In the genomic region with DNA sequence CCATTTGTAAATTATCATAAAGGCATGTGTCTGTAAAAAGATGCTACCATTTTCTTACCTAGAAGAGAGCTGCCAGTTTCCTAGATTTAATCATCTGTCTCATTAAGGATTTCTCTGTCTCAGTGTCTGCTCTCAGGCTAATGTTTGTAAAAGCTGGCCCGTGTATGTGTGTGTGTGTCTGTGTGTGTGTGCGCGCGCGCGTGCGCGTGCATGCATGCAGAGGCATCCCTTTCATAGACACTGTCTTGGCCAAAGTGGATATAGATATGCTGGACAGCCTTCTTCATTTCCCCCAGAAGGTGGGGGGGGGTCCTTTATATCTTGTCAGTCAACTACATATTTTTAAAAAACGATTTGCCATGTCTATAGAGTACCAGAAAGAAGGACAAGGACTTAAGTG, we compare ENCODE assay signal across 24 cellular contexts. TPM values are rescaled to one million over a fixed set of nuclear protein-coding genes. Genes with fewer than 3 reads are reported as not detected.
DNase-seq lines count a peak whose midpoint lies in the region; ATAC-seq, FAIRE-seq and TF ChIP-seq lines count a peak whose summit lies in the region.
"Had no signal": no experiment of that assay in that cellular context is flagged by ENCODE, and none has a peak within 500 bp of the region (broad histone marks: within the 10 kb centered on the region; RNA-seq: fewer than 3 reads in every experiment).

No MANE protein-coding gene starts in this region.

- H3K4me3 ChIP-seq in SK-N-SH (ENCODE audit: low read depth in 2 of 2, low read length in 1 of 2) (no peak overlapping the region), WERI-Rb-1 (ENCODE audit: low read depth, low read length) (no peak overlapping the region), heart right ventricle (no peak overlapping the region)
- H3K4me3 ChIP-seq: GM23338, HAP-1 had no signal

- H3F3A ChIP-seq in SK-N-SH (replicated peaks; ENCODE audit: insufficient read depth): no peaks in the 10 kb centered on the region

- H3K9me3 ChIP-seq in SK-N-SH: no peaks in the 10 kb centered on the region
- H3K9me3 ChIP-seq in WERI-Rb-1 (ENCODE audit: severe bottlenecking): no peaks in the 10 kb centered on the region
- no peaks in the 10 kb centered on the region for H3K9me3 ChIP-seq in heart right ventricle
- H3K9me3 ChIP-seq: HAP-1 had no signal

- H3K4me1 Mint-ChIP-seq in nephron: peaks cover 48% of the 10 kb centered on the region

- no peak overlapping the region for H3K9ac ChIP-seq in SK-N-SH

- H3K9me3 Mint-ChIP-seq in nephron: no peaks in the 10 kb centered on the region
- H3K9me3 Mint-ChIP-seq: GM23338 had no signal

- peaks cover 15% of the 10 kb centered on the region for H3K36me3 Mint-ChIP-seq in nephron (ENCODE audit: low read depth)

- POLR2A ChIA-PET in SK-N-SH (lab: Yijun Ruan, JAX): no interaction called here

- TF ChIP-seq EP300 in SK-N-SH (IDR thresholded peaks at IDR 0.05; ENCODE audit: borderline replicate concordance in 1 of 2, low read depth in 1 of 2, low read length in 1 of 2): no peak

- H3K4me3 Mint-ChIP-seq in nephron: peak overlapping the region in 1 of 3 experiments; percentile 40
- H3K4me3 Mint-ChIP-seq: CD14-positive monocyte, GM23338 had no signal

- H2AFZ ChIP-seq in SK-N-SH (ENCODE audit: low read depth): no peak overlapping the region
- H2AFZ ChIP-seq: GM23338 had no signal

- intact Hi-C loops in heart right ventricle (cut with DNase I): loop anchor here in 1 of 10 donors (10.0 kb wide), 1 partner anchor 92 kb away; no protein-coding TSS in a partner anchor

- TF ChIP-seq POLR2A in GM12892 (IDR thresholded peaks at IDR 0.05; ENCODE audit: low read depth, low read length): no peak

- CTCF ChIA-PET in SK-N-SH (lab: Yijun Ruan, JAX): interaction anchor here (1.3 to 1.4 kb wide), 3 partner anchors 28 to 178 kb away, joined by 3 to 9 read pairs (median 4); no protein-coding TSS in a partner anchor

- no peak for ATAC-seq in SK-N-SH treated with all-trans-retinoic acid at 6 μM for 48 hours
- ATAC-seq in HG02759 (IDR thresholded peaks at IDR 0.05; ENCODE audit: unreplicated experiment): no peak
- ATAC-seq in heart right ventricle: no peak
- ATAC-seq: GM23338, HepG2 had no signal

- H3K27me3 ChIP-seq in SK-N-SH (ENCODE audit: insufficient read depth) (no peaks in the 10 kb centered on the region), WERI-Rb-1 (ENCODE audit: insufficient read depth, low read depth, severe bottlenecking) (no peaks in the 10 kb centered on the region), heart right ventricle (no peaks in the 10 kb centered on the region)

- H3K27ac ChIP-seq in SK-N-SH (ENCODE audit: low read depth in 2 of 2, low read length in 1 of 2) (peak overlapping the region in 1 of 2 experiments; percentile 60; a peak in 2 of 4 replicates), WERI-Rb-1 (no peak overlapping the region), heart right ventricle (peak overlapping the region in 4 of 10 donors; percentile 4 to 59 (median 26))
- H3K27ac ChIP-seq: 22Rv1, HL-60 had no signal

- H3K36me3 ChIP-seq in SK-N-SH (replicated peaks in 1 of 2; ENCODE audit: control insufficient read depth in 1 of 2, insufficient read depth in 2 of 2, low read length in 1 of 2) (peaks cover 0 to 6% of the 10 kb centered on the region in 2 experiments), WERI-Rb-1 (peaks cover 14% of the 10 kb centered on the region), heart right ventricle (peaks cover 0 to 23% (median 0%) of the 10 kb centered on the region in 9 donors)
- H3K36me3 ChIP-seq: HAP-1 had no signal

- TF ChIP-seq CTCF in SK-N-SH (IDR thresholded peaks at IDR 0.05) (no peak), WERI-Rb-1 (IDR thresholded peaks at IDR 0.05; ENCODE audit: low read depth, low read length) (no peak), nephron (IDR thresholded peaks at IDR 0.05; ENCODE audit: unreplicated experiment in 3 of 3) (no peak), heart right ventricle (IDR thresholded peaks at IDR 0.05) (no peak)

- peak; percentile 56 for FAIRE-seq in GM12892 (lab: Jason Lieb, UNC)
- FAIRE-seq: HepG2 had no signal

- no peak for TF ChIP-seq RAD21 in SK-N-SH (IDR thresholded peaks at IDR 0.05; ENCODE audit: low read length)

- WGBS in SK-N-SH (ENCODE audit: low lambda C conversion rate): 72% methylated on average over 9 of the region's 9 CpGs
- 87 to 88% methylated on average over 9 of the region's 9 CpGs for WGBS in heart right ventricle, 2 donors

- no peaks in the 10 kb centered on the region for H3K9me2 ChIP-seq in SK-N-SH

- H3K4me1 ChIP-seq in SK-N-SH (ENCODE audit: control insufficient read depth in 1 of 2, insufficient read depth in 2 of 2, low read depth in 1 of 2, low read length in 1 of 2) (peaks cover 0 to 27% of the 10 kb centered on the region in 2 experiments; a peak in 2 of 4 replicates), heart right ventricle (peaks cover 5 to 90% (median 47%) of the 10 kb centered on the region in 9 donors)

- H3K27me3 Mint-ChIP-seq in nephron (ENCODE audit: low read depth): no peaks in the 10 kb centered on the region

- H4K20me1 ChIP-seq in SK-N-SH (ENCODE audit: insufficient read depth): no peaks in the 10 kb centered on the region

- no peaks in the 10 kb centered on the region for H3K79me2 ChIP-seq in SK-N-SH (ENCODE audit: insufficient read depth)

- no peak overlapping the region for H3K4me2 ChIP-seq in SK-N-SH
- H3K4me2 ChIP-seq: GM23338 had no signal

- DNase-seq in SK-N-SH: no peak
- no peak for DNase-seq in GM12892 (ENCODE audit: insufficient read length)
- peak; percentile 19 for DNase-seq in WERI-Rb-1
- no peak for DNase-seq in heart right ventricle
- DNase-seq in COLO829 (ENCODE audit: low spot score): no peak
- DNase-seq: ACHN, KBM-7, NCI-H1092 treated with DMSO at 0.1 percent for 48 hours, NCI-H1436 treated with DMSO at 0.1 percent for 48 hours, NCI-H1930, NCI-H2227 treated with DMSO at 0.1 percent for 48 hours, NCI-H510A treated with DMSO at 0.1 percent for 48 hours, NCI-H774, OCI-M1, Right ventricle myocardium superior had no signal

- peak overlapping the region; percentile 78 to 86 (median 85) for H3K27ac Mint-ChIP-seq in nephron
- H3K27ac Mint-ChIP-seq: GM23338 had no signal

TF ChIP-seq in SK-N-SH, 30 proteins besides CTCF, POLR2A, EP300 and RAD21:
- TF ChIP-seq GATA2 (CRISPR knock-in tag; IDR thresholded peaks at IDR 0.05) (0 out of 2 replicates have a peak, but pooled peaks have one; percentile 15), SIN3A (IDR thresholded peaks at IDR 0.05; ENCODE audit: borderline replicate concordance, low read depth, low read length) (no peak)

TF ChIP-seq in SK-N-SH treated with all-trans-retinoic acid at 6 μM for 48 hours, 23 proteins besides CTCF, POLR2A, EP300 and RAD21:
- TF ChIP-seq ZC3H10 (CRISPR knock-in tag; IDR thresholded peaks at IDR 0.05) (no peak), TCF4 (CRISPR knock-in tag; IDR thresholded peaks at IDR 0.05; ENCODE audit: borderline replicate concordance) (no peak), ZNF565 (CRISPR knock-in tag; conservative IDR thresholded peaks at IDR 0.05; ENCODE audit: low read depth) (no peak), CSDC2 (CRISPR knock-in tag; IDR thresholded peaks at IDR 0.05) (no peak), ZFP30 (CRISPR knock-in tag; IDR thresholded peaks at IDR 0.05) (no peak), ISL1 (CRISPR knock-in tag; IDR thresholded peaks at IDR 0.05) (no peak), ZFP3 (CRISPR knock-in tag; IDR thresholded peaks at IDR 0.05) (no peak), ZNF8 (CRISPR knock-in tag; IDR thresholded peaks at IDR 0.05) (no peak)
- TF ChIP-seq, protein P1, sequence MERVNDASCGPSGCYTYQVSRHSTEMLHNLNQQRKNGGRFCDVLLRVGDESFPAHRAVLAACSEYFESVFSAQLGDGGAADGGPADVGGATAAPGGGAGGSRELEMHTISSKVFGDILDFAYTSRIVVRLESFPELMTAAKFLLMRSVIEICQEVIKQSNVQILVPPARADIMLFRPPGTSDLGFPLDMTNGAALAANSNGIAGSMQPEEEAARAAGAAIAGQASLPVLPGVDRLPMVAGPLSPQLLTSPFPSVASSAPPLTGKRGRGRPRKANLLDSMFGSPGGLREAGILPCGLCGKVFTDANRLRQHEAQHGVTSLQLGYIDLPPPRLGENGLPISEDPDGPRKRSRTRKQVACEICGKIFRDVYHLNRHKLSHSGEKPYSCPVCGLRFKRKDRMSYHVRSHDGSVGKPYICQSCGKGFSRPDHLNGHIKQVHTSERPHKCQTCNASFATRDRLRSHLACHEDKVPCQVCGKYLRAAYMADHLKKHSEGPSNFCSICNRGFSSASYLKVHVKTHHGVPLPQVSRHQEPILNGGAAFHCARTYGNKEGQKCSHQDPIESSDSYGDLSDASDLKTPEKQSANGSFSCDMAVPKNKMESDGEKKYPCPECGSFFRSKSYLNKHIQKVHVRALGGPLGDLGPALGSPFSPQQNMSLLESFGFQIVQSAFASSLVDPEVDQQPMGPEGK (CRISPR knock-in tag; IDR thresholded peaks at IDR 0.05; ENCODE audit: borderline replicate concordance): no peak

RNA-seq across cellular contexts. Expression of a gene that starts 19.0 kb away (rescaled TPM):
- polyA plus RNA-seq in SK-N-SH (2012; rRNA removed) (18.2 and 20.6 TPM in 2 replicates), heart right ventricle (10 to 100 TPM in 1 of 2 donors, 1 to 10 TPM in 1; 6.4 to 13.1 TPM)
- polyA plus RNA-seq in SK-N-SH (2012; cell fraction: cytosol; rRNA removed): 18.2 and 21.6 TPM in 2 replicates
- 10.5 and 14.6 TPM in 2 replicates for polyA plus RNA-seq in SK-N-SH (2012; cell fraction: nucleus; rRNA removed)
- polyA plus RNA-seq in GM12892 (2012; ENCODE audit: missing spikeins): 23.7 TPM
- 100 to 1,000 TPM in 3 of 10 donors, 10 to 100 TPM in 7; 68.9 to 111 (median 94.6) TPM for total RNA-seq in heart right ventricle
